Comparison of ENCODE assay signal across 10 cellular contexts in the genomic region with DNA sequence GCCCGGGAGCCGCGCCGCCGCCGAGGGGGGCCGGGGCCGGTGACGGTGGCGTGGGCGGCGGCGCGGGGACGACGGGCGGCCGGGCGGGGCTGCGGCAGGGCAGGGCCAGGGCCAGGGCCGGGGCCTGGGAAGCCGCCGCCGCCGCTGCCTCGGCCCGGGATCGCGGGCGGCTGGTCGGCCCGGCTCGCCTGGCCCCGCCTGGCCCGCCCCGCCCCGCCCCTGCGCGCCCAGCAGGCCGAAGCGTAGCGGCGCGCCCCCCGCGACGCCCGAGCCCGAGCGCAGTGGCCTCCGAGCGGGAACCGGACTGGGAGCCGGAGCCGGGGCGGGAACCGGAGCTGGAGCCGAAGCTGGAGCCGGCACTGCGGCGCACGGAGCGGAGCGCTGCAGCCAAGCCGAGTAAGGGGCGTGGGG. TPM values are rescaled to one million over a fixed set of nuclear protein-coding genes. Genes with fewer than 3 reads are reported as not detected.
DNase-seq lines count a peak whose midpoint lies in the region; ATAC-seq and TF ChIP-seq lines count a peak whose summit lies in the region.
"Had no signal": no experiment of that assay in that cellular context is flagged by ENCODE, and none has a peak within 500 bp of the region (broad histone marks: within the 10 kb centered on the region; RNA-seq: fewer than 3 reads in every experiment).

A gene with protein sequence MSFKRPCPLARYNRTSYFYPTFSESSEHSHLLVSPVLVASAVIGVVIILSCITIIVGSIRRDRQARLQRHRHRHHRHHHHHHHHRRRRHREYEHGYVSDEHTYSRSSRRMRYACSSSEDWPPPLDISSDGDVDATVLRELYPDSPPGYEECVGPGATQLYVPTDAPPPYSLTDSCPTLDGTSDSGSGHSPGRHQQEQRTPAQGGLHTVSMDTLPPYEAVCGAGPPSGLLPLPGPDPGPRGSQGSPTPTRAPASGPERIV (plus strand): TSS at position 260 of the 411 bp plus-strand sequence. CDS start 10,382 bp downstream, outside the sequence.

- no peak within 1 kb of the TSS for H3K27ac Mint-ChIP-seq in activated naive CD4-positive, alpha-beta T cell treated with anti-CD3 and anti-CD28 coated beads, Interleukin-2, amount 10 ng/mL, durations not matched to agents 7 days and 5 days

- H3K9me3 ChIP-seq in hepatocyte (ENCODE audit: low read depth) (no peaks in the 10 kb centered on the region), smooth muscle cell (replicated peaks; ENCODE audit: low read depth) (no peaks in the 10 kb centered on the region)

- peaks cover 86% of the 10 kb centered on the region for H3K27me3 Mint-ChIP-seq in activated naive CD4-positive, alpha-beta T cell treated with anti-CD3 and anti-CD28 coated beads, Interleukin-2, amount 10 ng/mL, durations not matched to agents 7 days and 5 days

- ATAC-seq in HG02623 (IDR thresholded peaks at IDR 0.05; ENCODE audit: unreplicated experiment), result no peak

- CTCF ChIA-PET in activated naive CD4-positive, alpha-beta T cell treated with anti-CD3 and anti-CD28 coated beads, Interleukin-2, amount 10 ng/mL, durations not matched to agents 7 days and 5 days (lab: Charles Lee), result no interaction called here
- CTCF ChIA-PET in GM10248 (lab: Yijun Ruan, JAX), result no interaction called here

- H3K4me1 ChIP-seq in hepatocyte (ENCODE audit: insufficient read depth) (peaks cover 6% of the 10 kb centered on the region), smooth muscle cell (ENCODE audit: low read depth) (peaks cover 6% of the 10 kb centered on the region)

- DNase-seq in NCI-H2196 (lab: John Stamatoyannopoulos, UW; ENCODE audit: unreplicated experiment) (peak; percentile 13), NCI-H2196 treated with DMSO at 0.1 percent for 48 hours (lab: John Stamatoyannopoulos, UW; ENCODE audit: unreplicated experiment) (no peak), hepatocyte (ENCODE audit: low spot score) (peak; percentile 67), smooth muscle cell (lab: John Stamatoyannopoulos, UW; ENCODE audit: unreplicated experiment) (no peak), GM10248 (ENCODE audit: extremely low spot score) (no peak), middle frontal gyrus (ENCODE audit: extremely low spot score, low spot score) (no peak)
- no peak for DNase-seq in activated naive CD4-positive, alpha-beta T cell treated with anti-CD3 and anti-CD28 coated beads, Interleukin-2, amount 10 ng/mL, durations not matched to agents 7 days and 5 days
- DNase-seq: DND-41 had no signal

- H3K4me1 Mint-ChIP-seq in activated naive CD4-positive, alpha-beta T cell treated with anti-CD3 and anti-CD28 coated beads, Interleukin-2, amount 10 ng/mL, durations not matched to agents 7 days and 5 days, result peaks cover 8% of the 10 kb centered on the region

- no peaks in the 10 kb centered on the region for H3K9me2 ChIP-seq in hepatocyte (replicated peaks; ENCODE audit: insufficient read depth)

- H3K9ac ChIP-seq in smooth muscle cell (ENCODE audit: low read depth), result no peak within 1 kb of the TSS

- POLR2A ChIA-PET in GM10248 (lab: Yijun Ruan, JAX), result no interaction called here

- H3F3A ChIP-seq in smooth muscle cell (ENCODE audit: low read depth), result peaks cover 4% of the 10 kb centered on the region

- no peaks in the 10 kb centered on the region for H4K20me1 ChIP-seq in hepatocyte (ENCODE audit: insufficient read depth, poor library complexity, severe bottlenecking)
- no peaks in the 10 kb centered on the region for H4K20me1 ChIP-seq in smooth muscle cell (ENCODE audit: low read depth)

- WGBS in hepatocyte (ENCODE audit: low lambda C conversion rate, missing lambda C conversion rate), result 1% methylated on average over 14 of the region's 66 CpGs
- WGBS in smooth muscle cell (ENCODE audit: low lambda C conversion rate), result 1% methylated on average over 17 of the region's 66 CpGs

- no peak within 1 kb of the TSS for H3K27ac ChIP-seq in hepatocyte
- no peak within 1 kb of the TSS for H3K27ac ChIP-seq in smooth muscle cell (ENCODE audit: low read depth)

- no peaks in the 10 kb centered on the region for H3K9me3 Mint-ChIP-seq in activated naive CD4-positive, alpha-beta T cell treated with anti-CD3 and anti-CD28 coated beads, Interleukin-2, amount 10 ng/mL, durations not matched to agents 7 days and 5 days

- TF ChIP-seq CTCF in hepatocyte (IDR thresholded peaks at IDR 0.05; ENCODE audit: poor library complexity) (no peak), smooth muscle cell (IDR thresholded peaks at IDR 0.05; ENCODE audit: borderline replicate concordance, insufficient read depth, poor library complexity, severe bottlenecking) (no peak), GM10248 (IDR thresholded peaks at IDR 0.05; ENCODE audit: control extremely low read depth, extremely low read depth, low read depth, missing control alignments) (no peak)

- H3K4me2 ChIP-seq in hepatocyte, result peak within 1 kb of the TSS; percentile 91
- peak within 1 kb of the TSS; percentile 91 for H3K4me2 ChIP-seq in smooth muscle cell

- H3K4me3 Mint-ChIP-seq in activated naive CD4-positive, alpha-beta T cell treated with anti-CD3 and anti-CD28 coated beads, Interleukin-2, amount 10 ng/mL, durations not matched to agents 7 days and 5 days, result peak within 1 kb of the TSS; percentile 29

- peak within 1 kb of the TSS; percentile 16 for H2AFZ ChIP-seq in hepatocyte
- H2AFZ ChIP-seq in smooth muscle cell (ENCODE audit: low read depth), result peak within 1 kb of the TSS; percentile 77

- H3K36me3 Mint-ChIP-seq in activated naive CD4-positive, alpha-beta T cell treated with anti-CD3 and anti-CD28 coated beads, Interleukin-2, amount 10 ng/mL, durations not matched to agents 7 days and 5 days, result no peaks in the 10 kb centered on the region

- H3K27me3 ChIP-seq in hepatocyte (peaks cover 68% of the 10 kb centered on the region), smooth muscle cell (ENCODE audit: low read depth) (peaks cover 35% of the 10 kb centered on the region)

- no peaks in the 10 kb centered on the region for H3K36me3 ChIP-seq in hepatocyte (replicated peaks; ENCODE audit: insufficient read depth, low read depth)
- no peaks in the 10 kb centered on the region for H3K36me3 ChIP-seq in smooth muscle cell (ENCODE audit: low read depth)

- H3K4me3 ChIP-seq in hepatocyte (peak within 1 kb of the TSS; percentile 36), smooth muscle cell (peak within 1 kb of the TSS; percentile 53)

- H3K79me2 ChIP-seq in hepatocyte (no peaks in the 10 kb centered on the region), smooth muscle cell (ENCODE audit: low read depth) (no peaks in the 10 kb centered on the region)

RNA-seq across cellular contexts. Expression of the gene that starts here (rescaled TPM):
- total RNA-seq in hepatocyte (0.63 and 0.68 TPM in 2 replicates), smooth muscle cell (0.81 and 0.94 TPM in 2 replicates)
- polyA plus RNA-seq in hepatocyte (1.3 and 1.8 TPM in 2 replicates), smooth muscle cell (2.2 and 4.9 TPM in 2 replicates)
- total RNA-seq: T-helper 1 cell treated with Interleukin-12 subunit alpha and Interleukin-12 subunit beta and Interleukin-4 antibody, amounts not matched to agents 30 ng/mL and 1 ng/mL, for 36 hours had no signal

Comparison
In these comparisons a context has a peak if more than half of its experiments do, and no peak if none do; other contexts are left out.
1. DNase-seq: peak in NCI-H2196 (single experiment) and hepatocyte (single experiment); none in NCI-H2196 treated with DMSO at 0.1 percent for 48 hours (single experiment), activated naive CD4-positive, alpha-beta T cell treated with anti-CD3 and anti-CD28 coated beads, Interleukin-2, amount 10 ng/mL, durations not matched to agents 7 days and 5 days (single experiment), smooth muscle cell (single experiment), GM10248 (single experiment) and middle frontal gyrus (single experiment).